ENCODE assay signal across 15 cellular contexts in the genomic region with DNA sequence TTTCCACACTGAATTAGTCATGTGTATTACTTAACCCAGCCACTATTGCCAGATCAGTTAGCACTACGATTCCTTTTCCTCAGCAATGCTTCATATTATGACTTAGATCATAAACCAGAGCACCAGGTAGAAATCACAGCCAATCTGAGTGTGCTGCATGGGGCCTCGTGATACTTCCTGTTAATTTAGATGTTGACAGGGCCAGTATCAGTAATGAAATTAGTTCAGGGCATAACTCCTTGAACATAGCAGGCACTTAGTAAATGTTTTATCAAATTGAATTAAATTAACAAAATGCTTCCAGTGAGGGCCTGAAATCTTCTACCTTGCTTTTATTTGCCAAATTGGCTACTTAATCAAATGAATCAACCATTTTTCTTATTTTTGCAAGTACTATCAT.
DNase-seq lines count a peak whose midpoint lies in the region; ATAC-seq, FAIRE-seq and TF ChIP-seq lines count a peak whose summit lies in the region.
"Had no signal": no experiment of that assay in that cellular context is flagged by ENCODE, and none has a peak within 500 bp of the region (broad histone marks: within the 10 kb centered on the region; RNA-seq: fewer than 3 reads in every experiment).

No MANE protein-coding gene starts in this region.

- H3K9ac ChIP-seq in SK-N-SH (no peak overlapping the region), HepG2 (ENCODE audit: insufficient read depth, low read depth, low read length) (no peak overlapping the region)
- H3K9ac ChIP-seq: BLaER1 had no signal

- no peak overlapping the region for H3K4me3 ChIP-seq in BE2C (ENCODE audit: low read depth, low read length)
- no peak overlapping the region for H3K4me3 ChIP-seq in SK-N-SH (ENCODE audit: low read depth in 2 of 2, low read length in 1 of 2)
- H3K4me3 ChIP-seq in HepG2 (replicated peaks in 1 of 3; ENCODE audit: insufficient read depth in 1 of 3, low read depth in 2 of 3, low read length in 3 of 3), result no peak overlapping the region
- H3K4me3 ChIP-seq: BLaER1 had no signal

- no peak for ATAC-seq in HepG2
- ATAC-seq: HCT116 had no signal

- no peak for TF ChIP-seq CTCF in BE2C (IDR thresholded peaks at IDR 0.05; ENCODE audit: low read depth, low read length)
- TF ChIP-seq CTCF in SK-N-SH (IDR thresholded peaks at IDR 0.05), result no peak
- no peak for TF ChIP-seq CTCF in HepG2 (CRISPR knock-in tag; IDR thresholded peaks at IDR 0.05)

- intact Hi-C loops in HepG2 (cut with micrococcal nuclease; ENCODE audit: unreplicated experiment), result no loop called here

- TF ChIP-seq RAD21 in SK-N-SH (IDR thresholded peaks at IDR 0.05; ENCODE audit: low read length), result peak; percentile 34; the same call in 1 of the 2 replicates
- no peak for TF ChIP-seq RAD21 in HepG2 (CRISPR knock-in tag; IDR thresholded peaks at IDR 0.05)

- no peak for FAIRE-seq in HepG2 (lab: Jason Lieb, UNC)
- FAIRE-seq: A204.1, H54 had no signal

- whole genome bisulfite sequencing in SK-N-SH (ENCODE audit: low lambda C conversion rate), result 75% methylated on average over 2 of the region's 2 CpGs
- WGBS in HepG2 (ENCODE audit: low lambda C conversion rate), result 94% methylated on average over 2 of the region's 2 CpGs

- H3K27ac ChIP-seq in SK-N-SH (ENCODE audit: low read depth in 2 of 2, low read length in 1 of 2) (peak overlapping the region in 1 of 2 experiments; percentile 98; a peak in 2 of 4 replicates), epithelial cell of prostate (no peak overlapping the region), HepG2 (ENCODE audit: extremely low read length, insufficient read depth, low read length) (no peak overlapping the region)
- H3K27ac ChIP-seq: BLaER1 had no signal

- H4K20me1 ChIP-seq in SK-N-SH (ENCODE audit: insufficient read depth) (no peaks in the 10 kb centered on the region), HepG2 (ENCODE audit: insufficient read depth, low read length) (no peaks in the 10 kb centered on the region)
- H4K20me1 ChIP-seq: BLaER1 had no signal

- H3K4me2 ChIP-seq in SK-N-SH, result no peak overlapping the region
- H3K4me2 ChIP-seq in HepG2 (ENCODE audit: low read depth, low read length), result no peak overlapping the region
- H3K4me2 ChIP-seq: BLaER1 had no signal

- no peak overlapping the region for H2AFZ ChIP-seq in SK-N-SH (ENCODE audit: low read depth)
- H2AFZ ChIP-seq in HepG2 (ENCODE audit: low read length), result no peak overlapping the region

- H3K27me3 ChIP-seq in BE2C (no peaks in the 10 kb centered on the region), SK-N-SH (ENCODE audit: insufficient read depth) (no peaks in the 10 kb centered on the region), HepG2 (ENCODE audit: control insufficient read depth in 1 of 2, insufficient read depth in 2 of 2, low read length in 2 of 2) (no peaks in the 10 kb centered on the region)
- H3K27me3 ChIP-seq: BLaER1 had no signal

- in situ Hi-C loops in HepG2 (cut with HindIII; ENCODE audit: extremely low pct_ligation_motif_present, low pct_unique_long_range_greater_than_20kb), result no loop called here

- H3K36me3 ChIP-seq in BE2C, result no peaks in the 10 kb centered on the region
- H3K36me3 ChIP-seq in SK-N-SH (replicated peaks in 1 of 2; ENCODE audit: control insufficient read depth in 1 of 2, insufficient read depth in 2 of 2, low read length in 1 of 2), result peaks cover 4 to 6% of the 10 kb centered on the region in 2 experiments
- no peaks in the 10 kb centered on the region for H3K36me3 ChIP-seq in HepG2 (replicated peaks in 1 of 2; ENCODE audit: control insufficient read depth in 1 of 2, insufficient read depth in 2 of 2, low read length in 2 of 2)

- H3K79me2 ChIP-seq in SK-N-SH (ENCODE audit: insufficient read depth), result no peaks in the 10 kb centered on the region
- H3K79me2 ChIP-seq in HepG2 (ENCODE audit: insufficient read depth, low read length), result no peaks in the 10 kb centered on the region

- TF ChIP-seq EP300 in SK-N-SH (IDR thresholded peaks at IDR 0.05; ENCODE audit: borderline replicate concordance in 1 of 2, low read depth in 1 of 2, low read length in 1 of 2) (peak in 1 of 2 experiments; percentile 95; a peak in 2 of 4 replicates), HepG2 (IDR thresholded peaks at IDR 0.05; ENCODE audit: low read depth in 2 of 2, low read length in 2 of 2) (no peak), HepG2 (CRISPR knock-in tag; IDR thresholded peaks at IDR 0.05; ENCODE audit: borderline replicate concordance) (no peak)

- H3K9me2 ChIP-seq in SK-N-SH, result no peaks in the 10 kb centered on the region

- peaks cover 3% of the 10 kb centered on the region for H3F3A ChIP-seq in SK-N-SH (replicated peaks; ENCODE audit: insufficient read depth)

- CTCF ChIA-PET in SK-N-SH (lab: Yijun Ruan, JAX) (interaction anchor here (1.3 to 2.8 kb wide), 4 partner anchors 12 to 102 kb away, joined by 4 to 12 read pairs (median 6); no protein-coding TSS in a partner anchor), HepG2 (lab: Yijun Ruan, JAX; ENCODE audit: low intra/inter-chr PET ratio, low total read pairs) (no interaction called here)

- no peak for TF ChIP-seq POLR2A in HepG2 (IDR thresholded peaks at IDR 0.05; ENCODE audit: insufficient read depth in 1 of 2, low read depth in 2 of 2, low read length in 2 of 2)

- DNase-seq in BE2C (peak; percentile 43), SK-N-SH (peak; percentile 66), epithelial cell of prostate (ENCODE audit: low read depth, low spot score) (peak; percentile 3), renal cortical epithelial cell (ENCODE audit: low read depth) (peak; percentile 39), NCI-H1105 (lab: John Stamatoyannopoulos, UW) (no peak), HepG2 (ENCODE audit: low spot score) (no peak)
- DNase-seq in stimulated activated CD4-positive, alpha-beta T cell treated with anti-CD3 and anti-CD28 coated beads, Interleukin-15, amount 100 ng/mL, for 24 hours, result no peak
- DNase-seq: Caco-2; CD8-positive, alpha-beta memory T cell; DMS53; GF-D8 had no signal

- peaks cover 27% of the 10 kb centered on the region for H3K4me1 ChIP-seq in BE2C
- H3K4me1 ChIP-seq in SK-N-SH (ENCODE audit: control insufficient read depth in 1 of 2, insufficient read depth in 2 of 2, low read depth in 1 of 2, low read length in 1 of 2), result peaks cover 0 to 41% of the 10 kb centered on the region in 2 experiments; a peak in 2 of 4 replicates
- H3K4me1 ChIP-seq in HepG2 (ENCODE audit: insufficient read depth, low read length), result no peaks in the 10 kb centered on the region
- H3K4me1 ChIP-seq: BLaER1, Caco-2 had no signal

- BruUV-seq in HepG2 (replicated peaks; lab: Mats Ljungman, UMichigan), result no TSS peak

- POLR2A ChIA-PET in SK-N-SH (lab: Yijun Ruan, JAX) (no interaction called here), HepG2 (lab: Yijun Ruan, JAX) (no interaction called here)

- H3K9me3 ChIP-seq in BE2C (no peaks in the 10 kb centered on the region; the same call in 1 of the 2 replicates), SK-N-SH (no peaks in the 10 kb centered on the region), HepG2 (ENCODE audit: low read length) (no peaks in the 10 kb centered on the region)
- H3K9me3 ChIP-seq: Caco-2 had no signal

TF ChIP-seq in SK-N-SH, 30 proteins besides CTCF, POLR2A, EP300 and RAD21:
- peak; percentile 35; the same call in 1 of the 2 replicates for TF ChIP-seq TCF12 (IDR thresholded peaks at IDR 0.05)
- TF ChIP-seq RCOR1 (IDR thresholded peaks at IDR 0.05; ENCODE audit: low read length), result peak; percentile 97
- peak; percentile 73 for TF ChIP-seq CHD2 (IDR thresholded peaks at IDR 0.05; ENCODE audit: low read length, partially characterized antibody)
- no peak for TF ChIP-seq EZH2phosphoT487 (IDR thresholded peaks at IDR 0.05; ENCODE audit: borderline replicate concordance, low read depth)
- TF ChIP-seq POLR2AphosphoS5 (IDR thresholded peaks at IDR 0.05; ENCODE audit: low read depth, low read length), result peak; percentile 24; the same call in 1 of the 2 replicates
- peak; percentile 72; the same call in 1 of the 2 replicates for TF ChIP-seq MXI1 (IDR thresholded peaks at IDR 0.05; ENCODE audit: low read depth, low read length)
- peak; percentile 82 for TF ChIP-seq GATA2 (CRISPR knock-in tag; IDR thresholded peaks at IDR 0.05)
- no peak for TF ChIP-seq NFIC (IDR thresholded peaks at IDR 0.05; ENCODE audit: borderline replicate concordance)
- no peak for TF ChIP-seq USF1 (IDR thresholded peaks at IDR 0.05; ENCODE audit: borderline replicate concordance, low read depth)
- peak; percentile 86 for TF ChIP-seq FOXJ3 (CRISPR knock-in tag; IDR thresholded peaks at IDR 0.05)

TF ChIP-seq in HepG2, 621 proteins besides CTCF, POLR2A, EP300 and RAD21 (continues in another document):
- TF ChIP-seq ZSCAN25 (CRISPR knock-in tag; IDR thresholded peaks at IDR 0.05), result no peak
- TF ChIP-seq CCDC6 (CRISPR knock-in tag; IDR thresholded peaks at IDR 0.05), result no peak
- no peak for TF ChIP-seq MED8 (CRISPR knock-in tag; IDR thresholded peaks at IDR 0.05; ENCODE audit: insufficient replicate concordance)
- TF ChIP-seq, protein P1, sequence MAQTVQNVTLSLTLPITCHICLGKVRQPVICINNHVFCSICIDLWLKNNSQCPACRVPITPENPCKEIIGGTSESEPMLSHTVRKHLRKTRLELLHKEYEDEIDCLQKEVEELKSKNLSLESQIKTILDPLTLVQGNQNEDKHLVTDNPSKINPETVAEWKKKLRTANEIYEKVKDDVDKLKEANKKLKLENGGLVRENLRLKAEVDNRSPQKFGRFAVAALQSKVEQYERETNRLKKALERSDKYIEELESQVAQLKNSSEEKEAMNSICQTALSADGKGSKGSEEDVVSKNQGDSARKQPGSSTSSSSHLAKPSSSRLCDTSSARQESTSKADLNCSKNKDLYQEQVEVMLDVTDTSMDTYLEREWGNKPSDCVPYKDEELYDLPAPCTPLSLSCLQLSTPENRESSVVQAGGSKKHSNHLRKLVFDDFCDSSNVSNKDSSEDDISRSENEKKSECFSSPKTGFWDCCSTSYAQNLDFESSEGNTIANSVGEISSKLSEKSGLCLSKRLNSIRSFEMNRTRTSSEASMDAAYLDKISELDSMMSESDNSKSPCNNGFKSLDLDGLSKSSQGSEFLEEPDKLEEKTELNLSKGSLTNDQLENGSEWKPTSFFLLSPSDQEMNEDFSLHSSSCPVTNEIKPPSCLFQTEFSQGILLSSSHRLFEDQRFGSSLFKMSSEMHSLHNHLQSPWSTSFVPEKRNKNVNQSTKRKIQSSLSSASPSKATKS (CRISPR knock-in tag; IDR thresholded peaks at IDR 0.05), result no peak
- TF ChIP-seq ZNF446 (CRISPR knock-in tag; IDR thresholded peaks at IDR 0.05), result no peak
- no peak for TF ChIP-seq GZF1 (CRISPR knock-in tag; IDR thresholded peaks at IDR 0.05)
- TF ChIP-seq GTF3A (CRISPR knock-in tag; conservative IDR thresholded peaks at IDR 0.05), result no peak

Comparison
In these comparisons a context has a peak if more than half of its experiments do, and no peak if none do; other contexts are left out.
1. DNase-seq: peak in BE2C (single experiment), SK-N-SH (single experiment), epithelial cell of prostate (single experiment) and renal cortical epithelial cell (single experiment); none in NCI-H1105 (single experiment), stimulated activated CD4-positive, alpha-beta T cell treated with anti-CD3 and anti-CD28 coated beads, Interleukin-15, amount 100 ng/mL, for 24 hours (single experiment) and HepG2 (single experiment).